1 cellular context compared by ENCODE assay signal in the genomic region with DNA sequence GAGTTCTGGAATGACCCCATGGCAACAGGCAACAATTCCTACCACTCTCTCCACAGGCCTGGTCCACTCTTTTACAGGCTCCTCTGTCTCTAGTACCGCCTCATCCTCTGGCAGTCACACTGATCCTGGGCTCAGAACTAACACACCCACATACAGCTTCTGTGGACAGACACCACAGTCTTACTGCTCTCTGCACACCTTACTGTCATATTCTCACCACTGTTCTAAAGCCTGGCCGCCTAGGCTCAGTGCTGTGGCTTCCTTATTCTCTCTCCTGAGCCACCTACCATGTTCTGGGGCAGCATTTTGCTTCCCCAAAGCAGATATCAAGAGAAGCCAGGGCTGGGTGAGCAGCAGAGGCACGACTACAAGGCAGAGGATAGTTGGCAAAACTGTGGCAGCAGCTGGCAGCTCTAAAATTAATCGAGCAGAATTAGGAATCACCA.
TF ChIP-seq lines count a peak whose summit lies in the region.

No MANE protein-coding gene starts in this region.

TF ChIP-seq in GM12878, 131 proteins besides CTCF, POLR2A, EP300 and RAD21:
- no peak for TF ChIP-seq TCF7 (IDR thresholded peaks at IDR 0.05; ENCODE audit: borderline replicate concordance)
- no peak for TF ChIP-seq TCF12 (IDR thresholded peaks at IDR 0.05; ENCODE audit: low read depth, low read length)
- TF ChIP-seq HDGF (IDR thresholded peaks at IDR 0.05): no peak
- TF ChIP-seq MYC (IDR thresholded peaks at IDR 0.05; ENCODE audit: insufficient read depth, insufficient read length, insufficient replicate concordance, low read length, severe bottlenecking): no peak
- TF ChIP-seq RFX5 (IDR thresholded peaks at IDR 0.05; ENCODE audit: low read depth, low read length): no peak
- no peak for TF ChIP-seq SREBF1 (IDR thresholded peaks at IDR 0.05; ENCODE audit: low read length)
- TF ChIP-seq HDAC6 (IDR thresholded peaks at IDR 0.05; ENCODE audit: unreplicated experiment): no peak
- no peak for TF ChIP-seq ZSCAN29 (IDR thresholded peaks at IDR 0.05)
- no peak for TF ChIP-seq CBFB (IDR thresholded peaks at IDR 0.05; ENCODE audit: low read depth)
- no peak for TF ChIP-seq CREM (IDR thresholded peaks at IDR 0.05; ENCODE audit: low read depth)
- no peak for TF ChIP-seq SRF (IDR thresholded peaks at IDR 0.05; ENCODE audit: low read depth in 2 of 2, low read length in 2 of 2)
- no peak for TF ChIP-seq MEF2A (IDR thresholded peaks at IDR 0.05; ENCODE audit: insufficient read depth, low read depth, low read length)
- TF ChIP-seq NBN (IDR thresholded peaks at IDR 0.05): no peak
- no peak for TF ChIP-seq FOS (IDR thresholded peaks at IDR 0.05; ENCODE audit: borderline replicate concordance, extremely low read depth, insufficient read length)
- no peak for TF ChIP-seq TCF3 (IDR thresholded peaks at IDR 0.05; ENCODE audit: borderline replicate concordance, insufficient read depth, low read depth, low read length)
